14 cellular contexts compared by ENCODE assay signal in genomic region chr18:3104190-3105054, GRCh38.
A peak's percentile ranks its signal among the peaks of the same experiment; 100 is the strongest.
DNase-seq lines count a peak whose midpoint lies in the region; TF ChIP-seq lines count a peak whose summit lies in the region.
"Had no signal": no experiment of that assay in that cellular context is flagged by ENCODE, and none has a peak within 500 bp of the region (broad histone marks: within the 10 kb centered on the region; RNA-seq: fewer than 3 reads in every experiment).

No MANE protein-coding gene starts in this region.

- intact Hi-C loops in Caco-2 (cut with micrococcal nuclease; ENCODE audit: unreplicated experiment): loop anchor here (5.0 kb wide), 1 partner anchor 143 kb away; the partner anchor contains the start of gene MYL12A
- intact Hi-C loops in adrenal gland (cut with DNase I): no loop called here

- H2AFZ ChIP-seq in hepatocyte: no peak overlapping the region

- H3K36me3 ChIP-seq in Caco-2 (ENCODE audit: control insufficient read depth, insufficient read depth, low read length) (no peaks in the 10 kb centered on the region), adrenal gland (replicated peaks in 1 of 2) (no peaks in the 10 kb centered on the region), hepatocyte (replicated peaks; ENCODE audit: insufficient read depth, low read depth) (no peaks in the 10 kb centered on the region)
- H3K36me3 ChIP-seq: brain microvascular endothelial cell had no signal

- peaks cover 39% of the 10 kb centered on the region for H3K4me1 ChIP-seq in Caco-2
- H3K4me1 ChIP-seq in adrenal gland (replicated peaks in 1 of 2): peaks cover 0 to 6% of the 10 kb centered on the region in 2 donors
- peaks cover 3% of the 10 kb centered on the region for H3K4me1 ChIP-seq in hepatocyte (ENCODE audit: insufficient read depth)

- H3K27me3 Mint-ChIP-seq in Caco-2 (ENCODE audit: insufficient read depth, unreplicated experiment) (no peaks in the 10 kb centered on the region), mesothelial cell of epicardium (ENCODE audit: low read depth) (no peaks in the 10 kb centered on the region)
- no peaks in the 10 kb centered on the region for H3K27me3 Mint-ChIP-seq in activated T-cell treated with anti-CD3 and anti-CD28 coated beads, Interleukin-2, amount 50 U/mL, for 24 hours
- H3K27me3 Mint-ChIP-seq: memory B cell had no signal

- H3K27ac ChIP-seq in epithelial cell of prostate (peak overlapping the region; percentile 10), adrenal gland (no peak overlapping the region), hepatocyte (no peak overlapping the region)
- H3K27ac ChIP-seq: brain microvascular endothelial cell had no signal

- H3K4me3 Mint-ChIP-seq in Caco-2 (ENCODE audit: unreplicated experiment) (no peak overlapping the region), mesothelial cell of epicardium (no peak overlapping the region)
- H3K4me3 Mint-ChIP-seq in activated T-cell treated with anti-CD3 and anti-CD28 coated beads, Interleukin-2, amount 50 U/mL, for 24 hours: no peak overlapping the region
- H3K4me3 Mint-ChIP-seq: memory B cell had no signal

- H3K4me3 ChIP-seq in Caco-2 (ENCODE audit: low read depth, low read length) (no peak overlapping the region), adrenal gland (no peak overlapping the region), hepatocyte (no peak overlapping the region)
- H3K4me3 ChIP-seq: gastroesophageal sphincter, thoracic aorta had no signal

- no peaks in the 10 kb centered on the region for H3K79me2 ChIP-seq in hepatocyte

- H3K4me1 Mint-ChIP-seq in Caco-2 (ENCODE audit: low read depth, unreplicated experiment): peaks cover 28% of the 10 kb centered on the region
- peaks cover 34% of the 10 kb centered on the region for H3K4me1 Mint-ChIP-seq in mesothelial cell of epicardium
- no peaks in the 10 kb centered on the region for H3K4me1 Mint-ChIP-seq in activated T-cell treated with anti-CD3 and anti-CD28 coated beads, Interleukin-2, amount 50 U/mL, for 24 hours (ENCODE audit: low read depth)
- H3K4me1 Mint-ChIP-seq: memory B cell had no signal

- peaks cover 9% of the 10 kb centered on the region for H3K9me3 Mint-ChIP-seq in Caco-2 (ENCODE audit: unreplicated experiment)
- H3K9me3 Mint-ChIP-seq in mesothelial cell of epicardium: no peaks in the 10 kb centered on the region
- H3K9me3 Mint-ChIP-seq in activated T-cell treated with anti-CD3 and anti-CD28 coated beads, Interleukin-2, amount 50 U/mL, for 24 hours: no peaks in the 10 kb centered on the region
- H3K9me3 Mint-ChIP-seq: memory B cell had no signal

- no TSS peak for BruUV-seq in Caco-2 (replicated peaks; lab: Mats Ljungman, UMichigan)

- no peaks in the 10 kb centered on the region for H3K27me3 ChIP-seq in Caco-2 (replicated peaks; ENCODE audit: control insufficient read depth, insufficient read depth, low read length)
- H3K27me3 ChIP-seq in adrenal gland: no peaks in the 10 kb centered on the region
- no peaks in the 10 kb centered on the region for H3K27me3 ChIP-seq in hepatocyte
- H3K27me3 ChIP-seq: brain microvascular endothelial cell, gastroesophageal sphincter had no signal

- CTCF ChIA-PET in Caco-2 (lab: Charles Lee): no interaction called here

- 71 to 84% (median 76%) methylated on average over 6 of the region's 6 CpGs for WGBS in adrenal gland, 4 donors
- WGBS in hepatocyte (ENCODE audit: low lambda C conversion rate, missing lambda C conversion rate): 84% methylated on average over 6 of the region's 6 CpGs

- H3K36me3 Mint-ChIP-seq in Caco-2 (ENCODE audit: insufficient read depth, unreplicated experiment) (no peaks in the 10 kb centered on the region), mesothelial cell of epicardium (no peaks in the 10 kb centered on the region)
- H3K36me3 Mint-ChIP-seq in activated T-cell treated with anti-CD3 and anti-CD28 coated beads, Interleukin-2, amount 50 U/mL, for 24 hours (ENCODE audit: low read depth): no peaks in the 10 kb centered on the region
- H3K36me3 Mint-ChIP-seq: memory B cell had no signal

- POLR2A ChIA-PET in Caco-2 (lab: Charles Lee): no interaction called here

- no peak overlapping the region for H3K4me2 ChIP-seq in hepatocyte

- DNase-seq in Caco-2 (no peak), NCI-H524 treated with DMSO at 0.1 percent for 48 hours (lab: John Stamatoyannopoulos, UW) (peak; percentile 69), epithelial cell of prostate (ENCODE audit: low read depth, low spot score) (peak; percentile 66), mesothelial cell of epicardium (ENCODE audit: low spot score in 2 of 2, unreplicated experiment in 2 of 2) (no peak), adrenal gland (no peak), GF-D8 (lab: John Stamatoyannopoulos, UW) (no peak), hepatocyte (ENCODE audit: low spot score) (no peak)
- no peak for DNase-seq in activated T-cell treated with anti-CD3 and anti-CD28 coated beads, Interleukin-2, amount 50 U/mL, for 24 hours
- DNase-seq: brain microvascular endothelial cell, NCI-H1417 treated with DMSO at 0.1 percent for 48 hours, OCI-M1 had no signal

- no peak for TF ChIP-seq POLR2A in adrenal gland (IDR thresholded peaks at IDR 0.05)

- H3K27ac Mint-ChIP-seq in Caco-2 (ENCODE audit: unreplicated experiment): peak overlapping the region; percentile 45
- H3K27ac Mint-ChIP-seq in mesothelial cell of epicardium: peak overlapping the region; percentile 37
- H3K27ac Mint-ChIP-seq in activated T-cell treated with anti-CD3 and anti-CD28 coated beads, Interleukin-2, amount 50 U/mL, for 24 hours: no peak overlapping the region
- H3K27ac Mint-ChIP-seq: memory B cell had no signal

- H4K20me1 ChIP-seq in hepatocyte (ENCODE audit: insufficient read depth, poor library complexity, severe bottlenecking): no peaks in the 10 kb centered on the region

- TF ChIP-seq CTCF in Caco-2 (IDR thresholded peaks at IDR 0.05; ENCODE audit: insufficient read depth in 1 of 2, low read depth in 1 of 2, low read length in 1 of 2, severe bottlenecking in 1 of 2, unreplicated experiment in 1 of 2) (no peak), mesothelial cell of epicardium (IDR thresholded peaks at IDR 0.05; ENCODE audit: unreplicated experiment) (no peak), adrenal gland (IDR thresholded peaks at IDR 0.05) (no peak), hepatocyte (IDR thresholded peaks at IDR 0.05; ENCODE audit: poor library complexity) (no peak)

- no peaks in the 10 kb centered on the region for H3K9me2 ChIP-seq in hepatocyte (replicated peaks; ENCODE audit: insufficient read depth)

- peaks cover 15% of the 10 kb centered on the region for H3K9me3 ChIP-seq in Caco-2
- H3K9me3 ChIP-seq in adrenal gland (replicated peaks in 1 of 3): no peaks in the 10 kb centered on the region
- no peaks in the 10 kb centered on the region for H3K9me3 ChIP-seq in hepatocyte (ENCODE audit: low read depth)
- H3K9me3 ChIP-seq: gastroesophageal sphincter, thoracic aorta had no signal

Comparison
In these comparisons a context has a peak if more than half of its experiments do, and no peak if none do; other contexts are left out.
1. DNase-seq: peak in NCI-H524 treated with DMSO at 0.1 percent for 48 hours (single experiment) and epithelial cell of prostate (single experiment); none in Caco-2 (0 of 2), mesothelial cell of epicardium (0 of 2), adrenal gland (0 of 7), GF-D8 (single experiment), activated T-cell treated with anti-CD3 and anti-CD28 coated beads, Interleukin-2, amount 50 U/mL, for 24 hours (single experiment) and hepatocyte (single experiment).